In genomic region chr16:12617401-12617819, GRCh38 we compare ENCODE assay signal across 1 cellular context.
TF ChIP-seq lines count a peak whose summit lies in the region.

No MANE protein-coding gene starts in this region.

TF ChIP-seq in GM23338, 12 proteins besides CTCF, POLR2A, EP300 and RAD21 (continued from another document):
- no peak for TF ChIP-seq REST (IDR thresholded peaks at IDR 0.05; ENCODE audit: unreplicated experiment)
- no peak for TF ChIP-seq ZNF114 (CRISPR knock-in tag; IDR thresholded peaks at IDR 0.05)
- TF ChIP-seq STAT1 (IDR thresholded peaks at IDR 0.05; ENCODE audit: unreplicated experiment): no peak
